Comparison of ENCODE assay signal across 20 cellular contexts in the genomic region with DNA sequence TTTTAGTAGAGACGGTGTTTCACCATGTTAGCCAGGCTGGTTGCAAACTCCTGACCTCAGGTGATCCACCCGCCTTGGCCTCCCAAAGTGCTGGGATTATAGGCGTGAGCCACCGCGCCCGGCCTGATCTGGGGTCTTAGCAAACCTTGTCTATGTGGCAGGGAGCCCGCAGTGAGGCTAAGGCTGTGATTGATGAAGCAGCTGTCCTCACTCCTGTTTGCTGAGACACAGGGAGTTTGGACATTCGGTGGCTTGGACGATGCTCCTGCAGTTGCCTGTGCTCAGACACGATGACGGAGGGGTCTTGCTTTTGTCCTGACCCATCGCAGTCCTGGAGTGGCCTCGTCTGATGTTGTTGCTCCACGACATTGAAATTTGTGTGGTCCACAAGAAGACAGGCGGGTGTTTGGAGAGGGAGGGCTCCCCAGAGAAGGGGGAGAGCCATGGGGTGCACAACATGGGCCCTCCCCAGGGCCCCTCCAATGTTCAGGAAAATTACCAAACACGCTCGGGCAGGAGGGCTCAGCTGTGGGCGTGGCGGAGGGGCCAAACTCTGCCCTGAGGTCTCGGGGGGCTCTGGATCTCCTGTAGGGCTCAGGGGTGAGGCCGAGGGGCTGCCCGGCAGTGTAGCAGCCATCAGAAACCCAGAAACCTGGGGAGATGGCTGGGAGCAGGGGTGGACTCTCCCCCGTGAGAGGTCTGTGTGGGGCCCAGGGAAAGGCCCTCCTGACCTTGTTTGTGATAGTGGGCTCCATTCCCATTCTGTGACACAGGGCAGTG. TPM values are rescaled to one million over a fixed set of nuclear protein-coding genes. Genes with fewer than 3 reads are reported as not detected.
DNase-seq lines count a peak whose midpoint lies in the region; ATAC-seq and TF ChIP-seq lines count a peak whose summit lies in the region.
"Had no signal": no experiment of that assay in that cellular context is flagged by ENCODE, and none has a peak within 500 bp of the region (broad histone marks: within the 10 kb centered on the region; RNA-seq: fewer than 3 reads in every experiment).

No MANE protein-coding gene starts in this region.

- H3K36me3 Mint-ChIP-seq in chondrocyte (ENCODE audit: low read depth), result no peaks in the 10 kb centered on the region
- no peaks in the 10 kb centered on the region for H3K36me3 Mint-ChIP-seq in neural progenitor cell
- no peaks in the 10 kb centered on the region for H3K36me3 Mint-ChIP-seq in progenitor cell of endocrine pancreas (ENCODE audit: insufficient read depth)
- H3K36me3 Mint-ChIP-seq: CD8-positive, alpha-beta T cell had no signal

- H3K36me3 ChIP-seq in neural progenitor cell, result no peaks in the 10 kb centered on the region
- H3K36me3 ChIP-seq: Peyer's patch had no signal

- H3K27ac Mint-ChIP-seq in chondrocyte (ENCODE audit: unreplicated experiment) (no peak overlapping the region), neural progenitor cell (peak overlapping the region; percentile 64), progenitor cell of endocrine pancreas (no peak overlapping the region)
- H3K27ac Mint-ChIP-seq: CD8-positive, alpha-beta T cell had no signal

- H4K20me1 ChIP-seq in neural progenitor cell (ENCODE audit: low read depth), result no peaks in the 10 kb centered on the region

- peaks cover 1% of the 10 kb centered on the region for H3K27me3 Mint-ChIP-seq in chondrocyte (ENCODE audit: low read depth)
- H3K27me3 Mint-ChIP-seq in neural progenitor cell (ENCODE audit: insufficient read depth, low read depth), result peaks cover 2% of the 10 kb centered on the region
- H3K27me3 Mint-ChIP-seq in progenitor cell of endocrine pancreas, result peaks cover 3% of the 10 kb centered on the region

- no peak overlapping the region for H3K27ac ChIP-seq in neural progenitor cell
- H3K27ac ChIP-seq: A549, SK-N-MC had no signal

- peak overlapping the region; percentile 5 for H2AFZ ChIP-seq in neural progenitor cell (replicated peaks)

- peak; percentile 35 for DNase-seq in Right ventricle myocardium superior
- no peak for DNase-seq in Right ventricle myocardium inferior (ENCODE audit: missing footprints)
- DNase-seq in chondrocyte (ENCODE audit: low spot score), result peak; percentile 46
- no peak for DNase-seq in neural progenitor cell (ENCODE audit: low spot score)
- no peak for DNase-seq in inferior parietal cortex (ENCODE audit: extremely low spot score)
- DNase-seq in progenitor cell of endocrine pancreas (ENCODE audit: low spot score, unreplicated experiment), result no peak
- no peak for DNase-seq in NAMALWA (ENCODE audit: low spot score)
- DNase-seq in NCI-H1417 treated with DMSO at 0.1 percent for 48 hours (lab: John Stamatoyannopoulos, UW), result no peak
- DNase-seq: CD8-positive, alpha-beta T cell; DMS53; GOT3; NCI-H1436 treated with DMSO at 0.1 percent for 48 hours; NCI-H2029; NCI-H2171; NCI-H526; NK-92 treated with Interleukin-12 subunit alpha and Interleukin-12 subunit beta, amount 100 ng/mL, for 24 hours; Peyer's patch had no signal

- ATAC-seq in Right ventricle myocardium superior (ENCODE audit: poor library complexity) (no peak), Right ventricle myocardium inferior (no peak)
- ATAC-seq: CD8-positive, alpha-beta T cell; K562 had no signal

- H3K4me3 ChIP-seq in neural progenitor cell, result no peak overlapping the region
- H3K4me3 ChIP-seq: A549, K562, Peyer's patch, SK-N-MC had no signal

- H3K4me1 ChIP-seq in neural progenitor cell, result peaks cover 31% of the 10 kb centered on the region
- H3K4me1 ChIP-seq: A549 had no signal

- intact Hi-C loops in Right ventricle myocardium superior (cut with DNase I), result no loop called here
- intact Hi-C loops in Right ventricle myocardium inferior (cut with DNase I), result no loop called here

- no peaks in the 10 kb centered on the region for H3K9me3 ChIP-seq in neural progenitor cell (ENCODE audit: low read depth)
- H3K9me3 ChIP-seq: A549, Peyer's patch had no signal

- H3K9me3 Mint-ChIP-seq in chondrocyte (ENCODE audit: low read depth), result no peaks in the 10 kb centered on the region
- H3K9me3 Mint-ChIP-seq in neural progenitor cell, result peaks cover 2% of the 10 kb centered on the region
- no peaks in the 10 kb centered on the region for H3K9me3 Mint-ChIP-seq in progenitor cell of endocrine pancreas (ENCODE audit: low read depth)
- H3K9me3 Mint-ChIP-seq: CD8-positive, alpha-beta T cell had no signal

- H3K79me2 ChIP-seq in neural progenitor cell (ENCODE audit: low read depth), result no peaks in the 10 kb centered on the region

- H3K4me1 Mint-ChIP-seq in chondrocyte (ENCODE audit: low read depth) (peaks cover 30% of the 10 kb centered on the region), neural progenitor cell (peaks cover 42% of the 10 kb centered on the region), progenitor cell of endocrine pancreas (ENCODE audit: low read depth) (peaks cover 2% of the 10 kb centered on the region)

- no peak overlapping the region for H3K9ac ChIP-seq in neural progenitor cell

- H3K4me2 ChIP-seq in neural progenitor cell, result peak overlapping the region; percentile 5
- H3K4me2 ChIP-seq: A549 had no signal

- no peaks in the 10 kb centered on the region for H3K27me3 ChIP-seq in neural progenitor cell
- H3K27me3 ChIP-seq: Peyer's patch had no signal

- H3F3A ChIP-seq in neural progenitor cell (ENCODE audit: low read depth), result peaks cover 14% of the 10 kb centered on the region

- no peak overlapping the region for H3K4me3 Mint-ChIP-seq in chondrocyte (ENCODE audit: unreplicated experiment)
- no peak overlapping the region for H3K4me3 Mint-ChIP-seq in neural progenitor cell
- H3K4me3 Mint-ChIP-seq in progenitor cell of endocrine pancreas (ENCODE audit: low read depth), result no peak overlapping the region
- H3K4me3 Mint-ChIP-seq: CD8-positive, alpha-beta T cell had no signal

- no peak for TF ChIP-seq CTCF in chondrocyte (IDR thresholded peaks at IDR 0.05)
- no peak for TF ChIP-seq CTCF in neural progenitor cell (IDR thresholded peaks at IDR 0.05)
- TF ChIP-seq CTCF in progenitor cell of endocrine pancreas (IDR thresholded peaks at IDR 0.05; ENCODE audit: unreplicated experiment), result no peak

RNA-seq across cellular contexts. Expression of a gene that starts 41.8 kb away (rescaled TPM):
- 2.9 TPM for total RNA-seq in Right ventricle myocardium superior
- total RNA-seq in Right ventricle myocardium inferior, result 2.9 TPM
- 10.6 to 17.2 TPM (median 15.1 TPM) in 3 replicates for total RNA-seq in chondrocyte
- 4.0 and 18.6 TPM in 2 replicates for total RNA-seq in neural progenitor cell (ENCODE audit: low replicate concordance)
- total RNA-seq in progenitor cell of endocrine pancreas, result 20.5 and 21.3 TPM in 2 replicates

Comparison
In these comparisons a context has a peak if more than half of its experiments do, and no peak if none do; other contexts are left out.
1. DNase-seq: peak in Right ventricle myocardium superior (single experiment) and chondrocyte (single experiment); none in Right ventricle myocardium inferior (single experiment), neural progenitor cell (single experiment), inferior parietal cortex (single experiment), progenitor cell of endocrine pancreas (single experiment), NAMALWA (single experiment) and NCI-H1417 treated with DMSO at 0.1 percent for 48 hours (single experiment).